Comparison of ENCODE assay signal across 12 cellular contexts in the genomic region with DNA sequence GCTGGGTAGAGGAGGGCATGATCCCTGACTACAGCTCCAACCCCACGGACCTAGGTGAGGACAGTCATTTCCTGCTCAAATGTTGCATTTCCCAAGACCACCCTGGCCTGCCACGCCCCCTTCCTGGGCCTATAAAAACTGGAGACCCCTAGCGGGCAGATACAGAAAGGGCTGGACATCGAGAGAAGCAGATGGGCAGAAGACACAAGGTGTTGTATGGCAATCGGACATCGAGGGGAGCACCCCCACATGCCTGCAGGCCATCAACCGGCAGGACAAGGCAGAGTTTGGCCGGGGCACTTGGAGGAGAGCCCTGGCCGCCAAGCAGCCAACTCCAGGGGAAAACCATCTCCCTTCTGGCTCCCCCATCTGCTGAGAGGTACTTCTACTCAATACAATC.
DNase-seq lines count a peak whose midpoint lies in the region; ATAC-seq and TF ChIP-seq lines count a peak whose summit lies in the region.
"Had no signal": no experiment of that assay in that cellular context is flagged by ENCODE, and none has a peak within 500 bp of the region (broad histone marks: within the 10 kb centered on the region; RNA-seq: fewer than 3 reads in every experiment).

No MANE protein-coding gene starts in this region.

- no peaks in the 10 kb centered on the region; the same call in 1 of the 2 replicates for H3K9me3 ChIP-seq in Karpas-422 (ENCODE audit: low read length)
- H3K9me3 ChIP-seq in OCI-LY7 (ENCODE audit: low read length): no peaks in the 10 kb centered on the region
- H3K9me3 ChIP-seq in neuronal stem cell (replicated peaks in 1 of 2; ENCODE audit: control insufficient read depth in 2 of 2, insufficient read depth in 1 of 2, low read depth in 1 of 2, low read length in 2 of 2): no peaks in the 10 kb centered on the region
- H3K9me3 ChIP-seq: A549 had no signal

- no peak for TF ChIP-seq CTCF in OCI-LY7 (conservative IDR thresholded peaks at IDR 0.05; ENCODE audit: low read length)

- H3K9me2 ChIP-seq in Karpas-422 (replicated peaks; ENCODE audit: insufficient read depth, low read length): no peaks in the 10 kb centered on the region
- no peaks in the 10 kb centered on the region for H3K9me2 ChIP-seq in OCI-LY7 (ENCODE audit: insufficient read depth, low read length)

- H3K4ac ChIP-seq in neuronal stem cell (ENCODE audit: low read length): no peak overlapping the region
- no peak overlapping the region for H3K4ac ChIP-seq in mesendoderm (ENCODE audit: low read depth, low read length)

- H2BK5ac ChIP-seq in neuronal stem cell (ENCODE audit: low read length) (no peak overlapping the region), mesendoderm (ENCODE audit: low read length) (no peak overlapping the region)

- H3K79me2 ChIP-seq in Karpas-422 (ENCODE audit: low read length) (no peaks in the 10 kb centered on the region), OCI-LY7 (ENCODE audit: insufficient read depth, low read depth, low read length) (no peaks in the 10 kb centered on the region), mesendoderm (ENCODE audit: control insufficient read depth, insufficient read depth, low read length) (no peaks in the 10 kb centered on the region)

- no peak overlapping the region for H4K91ac ChIP-seq in neuronal stem cell (ENCODE audit: low read depth, low read length, poor library complexity)

- H3K27me3 ChIP-seq in Karpas-422 (ENCODE audit: low read length): no peaks in the 10 kb centered on the region
- H3K27me3 ChIP-seq in neuronal stem cell (ENCODE audit: control insufficient read depth in 3 of 3, insufficient read depth in 3 of 3, low read depth in 1 of 3, low read length in 3 of 3): no peaks in the 10 kb centered on the region
- no peaks in the 10 kb centered on the region for H3K27me3 ChIP-seq in mesendoderm (ENCODE audit: insufficient read depth, low read length, poor library complexity)

- H2BK120ac ChIP-seq in neuronal stem cell (ENCODE audit: low read depth, low read length) (no peak overlapping the region), mesendoderm (ENCODE audit: low read depth, low read length) (no peak overlapping the region)

- POLR2A ChIA-PET in OCI-LY7 (lab: Charles Lee): interaction anchor here (0.5 kb wide), 1 partner anchor 66 kb away, joined by 3 read pairs; no protein-coding TSS in a partner anchor

- no peak overlapping the region for H3K14ac ChIP-seq in neuronal stem cell (ENCODE audit: low read length)

- H2AK5ac ChIP-seq in neuronal stem cell (ENCODE audit: low read depth, low read length) (no peak overlapping the region), mesendoderm (ENCODE audit: low read length) (no peak overlapping the region)

- no peak overlapping the region for H4K5ac ChIP-seq in mesendoderm (ENCODE audit: low read length)

- H2BK15ac ChIP-seq in neuronal stem cell (ENCODE audit: low read length) (no peak overlapping the region), mesendoderm (replicated peaks; ENCODE audit: low read depth) (no peak overlapping the region)

- peak overlapping the region; percentile 3 for H2BK12ac ChIP-seq in neuronal stem cell (ENCODE audit: low read length)

- H2AFZ ChIP-seq in Karpas-422 (ENCODE audit: low read length) (0 out of 2 replicates have a peak overlapping the region, but pooled peaks have one; percentile 10), OCI-LY7 (ENCODE audit: low read length) (0 out of 2 replicates have a peak overlapping the region, but pooled peaks have one; percentile 26), neuronal stem cell (ENCODE audit: low read length) (no peak overlapping the region)

- H3K79me1 ChIP-seq in neuronal stem cell (ENCODE audit: low read depth, low read length): no peaks in the 10 kb centered on the region
- no peaks in the 10 kb centered on the region for H3K79me1 ChIP-seq in mesendoderm (ENCODE audit: low read length)

- H3K56ac ChIP-seq in mesendoderm (ENCODE audit: low read length): no peak overlapping the region

- no peak overlapping the region for H3K4me3 ChIP-seq in Karpas-422 (ENCODE audit: low read length)
- no peak overlapping the region for H3K4me3 ChIP-seq in OCI-LY7 (ENCODE audit: low read depth, low read length, poor library complexity, severe bottlenecking)
- H3K4me3 ChIP-seq in neuronal stem cell (ENCODE audit: low read length in 2 of 2): no peak overlapping the region
- no peak overlapping the region for H3K4me3 ChIP-seq in mesendoderm (ENCODE audit: low read length)
- H3K4me3 ChIP-seq: A549 had no signal

- CTCF ChIA-PET in OCI-LY7 (lab: Charles Lee; ENCODE audit: unreplicated experiment): no interaction called here

- H3K4me2 ChIP-seq in Karpas-422 (ENCODE audit: low read depth, low read length, poor library complexity, severe bottlenecking) (no peak overlapping the region), OCI-LY7 (ENCODE audit: low read length) (no peak overlapping the region), neuronal stem cell (ENCODE audit: insufficient read depth, low read length, poor library complexity, severe bottlenecking) (no peak overlapping the region), mesendoderm (ENCODE audit: low read length) (no peak overlapping the region)
- H3K4me2 ChIP-seq: A549 had no signal

- intact Hi-C loops in OCI-LY7 (cut with micrococcal nuclease; ENCODE audit: unreplicated experiment): no loop called here

- no peaks in the 10 kb centered on the region for H3K36me3 ChIP-seq in Karpas-422 (ENCODE audit: insufficient read depth, low read length)
- no peaks in the 10 kb centered on the region for H3K36me3 ChIP-seq in OCI-LY7 (ENCODE audit: insufficient read depth, low read length)
- no peaks in the 10 kb centered on the region for H3K36me3 ChIP-seq in neuronal stem cell (replicated peaks in 1 of 2; ENCODE audit: control insufficient read depth in 2 of 2, insufficient read depth in 2 of 2, low read length in 2 of 2)
- no peaks in the 10 kb centered on the region for H3K36me3 ChIP-seq in mesendoderm (ENCODE audit: control insufficient read depth, insufficient read depth, low read length)

- no peak overlapping the region for H3K27ac ChIP-seq in Karpas-422 (ENCODE audit: low read length)
- H3K27ac ChIP-seq in OCI-LY7 (ENCODE audit: low read depth, low read length, poor library complexity, severe bottlenecking): no peak overlapping the region
- H3K27ac ChIP-seq in neuronal stem cell (replicated peaks; ENCODE audit: low read length): no peak overlapping the region
- H3K27ac ChIP-seq in mesendoderm (ENCODE audit: low read depth, low read length): no peak overlapping the region
- H3K27ac ChIP-seq: A549, HL-60 had no signal

- BruUV-seq in OCI-LY7 (replicated peaks; lab: Mats Ljungman, UMichigan): no TSS peak

- H4K8ac ChIP-seq in neuronal stem cell (ENCODE audit: low read depth, low read length): no peak overlapping the region
- H4K8ac ChIP-seq in mesendoderm (ENCODE audit: low read depth, low read length): no peak overlapping the region

- DNase-seq in Karpas-422: peak; percentile 56
- DNase-seq in OCI-LY7 (ENCODE audit: low spot score): no peak
- no peak for DNase-seq in neuronal stem cell (ENCODE audit: low spot score)
- DNase-seq in stimulated activated CD4-positive, alpha-beta T cell treated with anti-CD3 and anti-CD28 coated beads, Interleukin-4, amount 100 ng/mL, for 4 hours: no peak
- DNase-seq in mesendoderm: no peak
- DNase-seq: DMS53, GF-D8, HCEC 1CT, HFFc6 had no signal

- H4K20me1 ChIP-seq in Karpas-422 (ENCODE audit: insufficient read depth, low read depth, low read length) (no peaks in the 10 kb centered on the region), OCI-LY7 (ENCODE audit: insufficient read depth, low read length) (no peaks in the 10 kb centered on the region)

- H3K23ac ChIP-seq in neuronal stem cell (ENCODE audit: low read depth, low read length, poor library complexity) (no peak overlapping the region), mesendoderm (ENCODE audit: low read length) (no peak overlapping the region)

- H3K9ac ChIP-seq in Karpas-422 (ENCODE audit: low read length) (no peak overlapping the region), neuronal stem cell (ENCODE audit: low read depth, low read length, poor library complexity) (no peak overlapping the region), mesendoderm (ENCODE audit: low read length) (no peak overlapping the region)

- no peak for ATAC-seq in HG03135 (IDR thresholded peaks at IDR 0.05; ENCODE audit: unreplicated experiment)
- ATAC-seq: A549 had no signal

- H3K18ac ChIP-seq in neuronal stem cell (ENCODE audit: low read length) (peak overlapping the region; percentile 64), mesendoderm (ENCODE audit: low read length) (no peak overlapping the region)

- no peaks in the 10 kb centered on the region for H3K4me1 ChIP-seq in Karpas-422 (ENCODE audit: low read length)
- no peaks in the 10 kb centered on the region for H3K4me1 ChIP-seq in OCI-LY7 (ENCODE audit: insufficient read depth, low read length, poor library complexity, severe bottlenecking)
- H3K4me1 ChIP-seq in neuronal stem cell (ENCODE audit: control insufficient read depth in 2 of 2, insufficient read depth in 1 of 2, low read depth in 1 of 2, low read length in 2 of 2): no peaks in the 10 kb centered on the region
- H3K4me1 ChIP-seq in mesendoderm (ENCODE audit: control insufficient read depth, low read depth, low read length): no peaks in the 10 kb centered on the region
- H3K4me1 ChIP-seq: A549 had no signal

- WGBS in neuronal stem cell (ENCODE audit: extremely low coverage in 2 of 2, insufficient read length in 2 of 2, insufficient replicate concordance in 1 of 2), 2 donors: no CpG with 5 or more reads among the region's 9 CpGs
- WGBS in mesendoderm (ENCODE audit: extremely low coverage, insufficient coverage, low lambda C conversion rate): no CpG with 5 or more reads among the region's 9 CpGs
